Comparison of ENCODE assay signal across 28 cellular contexts in the genomic region with DNA sequence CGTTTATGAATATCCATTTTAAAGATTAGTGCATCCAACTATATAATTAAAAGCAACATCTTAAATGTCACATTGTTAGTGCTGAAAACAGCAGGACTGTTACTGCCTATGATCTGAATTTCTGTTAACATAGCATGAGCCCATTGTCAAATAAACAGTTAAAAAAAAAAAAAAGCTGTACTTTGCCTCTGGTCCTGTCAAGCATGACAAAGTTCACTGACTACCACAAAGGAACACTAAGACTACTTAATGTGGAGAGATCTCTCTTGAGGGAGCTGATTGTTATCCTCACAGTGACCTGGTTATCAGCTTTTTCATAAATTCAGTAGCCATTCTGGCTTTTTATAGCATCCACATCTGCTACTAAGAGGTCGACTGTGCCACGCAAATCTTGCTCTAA.
"Had no signal": no experiment of that assay in that cellular context is flagged by ENCODE, and none has a peak within 500 bp of the region (broad histone marks: within the 10 kb centered on the region; RNA-seq: fewer than 3 reads in every experiment).

No MANE protein-coding gene starts in this region.

- H3K36me3 Mint-ChIP-seq: stimulated activated memory B cell treated with anti-CD40 and anti-IgM and Interleukin-4, amounts not matched to agents 10 μg/mL and 1 μg/mL and 100 μg/mL, for 72 hours had no signal

- H3K9me3 ChIP-seq: neutrophil, pancreas, prostate gland, thyroid gland, upper lobe of left lung, vagina had no signal

- H3K4me2 ChIP-seq: smooth muscle cell had no signal

- H3K4me3 ChIP-seq: pancreas, prostate gland, skin epidermis, smooth muscle cell, spleen, stomach, thoracic aorta, thyroid gland, tibial nerve, upper lobe of left lung, vagina had no signal

- ATAC-seq: naive thymus-derived CD4-positive, alpha-beta T cell; natural killer cell treated with Interleukin-12 subunit alpha and Interleukin-12 subunit beta and Interleukin-15 and Interleukin-18, amount 100 ng/mL, for 72 hours; pancreas; right cardiac atrium; sciatic nerve had no signal

- H3K27ac Mint-ChIP-seq: naive thymus-derived CD4-positive, alpha-beta T cell; natural killer cell treated with Interleukin-12 subunit alpha and Interleukin-12 subunit beta and Interleukin-15 and Interleukin-18, amount 100 ng/mL, for 72 hours; nephron progenitor cell; stimulated activated memory B cell treated with anti-CD40 and anti-IgM and Interleukin-4, amounts not matched to agents 10 μg/mL and 1 μg/mL and 100 μg/mL, for 72 hours; stimulated activated naive CD8-positive, alpha-beta T cell treated with anti-CD3 and anti-CD28 coated beads, Interleukin-15, Interleukin-2, amounts not matched to agents 100 ng/mL and 50 ng/mL, for 24 hours had no signal

- DNase-seq: naive thymus-derived CD4-positive, alpha-beta T cell; nephron progenitor cell; nucleus accumbens; pancreas; right cardiac atrium; spleen; stimulated activated CD4-positive, alpha-beta T cell treated with anti-CD3 and anti-CD28 coated beads, Interleukin-12 subunit alpha, Interleukin-12 subunit beta, amount 100 ng/mL, for 4 hours; stimulated activated CD4-positive, alpha-beta T cell treated with anti-CD3 and anti-CD28 coated beads, Interleukin-1b, Interleukin-23, amount 100 ng/mL, for 48 hours; stimulated activated CD4-positive, alpha-beta T cell treated with anti-CD3 and anti-CD28 coated beads, Interleukin-4, amount 100 ng/mL, for 1 hour; stimulated activated CD4-positive, alpha-beta T cell treated with anti-CD3 and anti-CD28 coated beads, Interleukin-4, amount 100 ng/mL, for 4 hours; stimulated activated CD8-positive, alpha-beta memory T cell treated with anti-CD3 and anti-CD28 coated beads, Interleukin-4, amount 100 ng/mL, for 48 hours; stimulated activated naive CD4-positive, alpha-beta T cell treated with Interleukin-2 at 50 U/mL for 16 hours; stomach; thyroid gland; upper lobe of left lung had no signal

- H3K4me3 Mint-ChIP-seq: naive thymus-derived CD4-positive, alpha-beta T cell; natural killer cell treated with Interleukin-12 subunit alpha and Interleukin-12 subunit beta and Interleukin-15 and Interleukin-18, amount 100 ng/mL, for 72 hours; nephron progenitor cell; neural crest cell; stimulated activated memory B cell treated with anti-CD40 and anti-IgM and Interleukin-4, amounts not matched to agents 10 μg/mL and 1 μg/mL and 100 μg/mL, for 72 hours; stimulated activated naive CD8-positive, alpha-beta T cell treated with anti-CD3 and anti-CD28 coated beads, Interleukin-15, Interleukin-2, amounts not matched to agents 100 ng/mL and 50 ng/mL, for 24 hours had no signal

- H3K27me3 ChIP-seq: neutrophil, pancreas, spleen, stomach, thyroid gland, tibial nerve, upper lobe of left lung, vagina had no signal

- H3K4me1 Mint-ChIP-seq: nephron progenitor cell had no signal

- FAIRE-seq: pancreas, urothelium cell line had no signal

- H3K4me1 ChIP-seq: pancreas, prostate gland, spleen, stomach, thyroid gland, tibial nerve, upper lobe of left lung, vagina had no signal

- H3K9me3 Mint-ChIP-seq: natural killer cell treated with Interleukin-12 subunit alpha and Interleukin-12 subunit beta and Interleukin-15 and Interleukin-18, amount 100 ng/mL, for 72 hours had no signal

- H3K27ac ChIP-seq: neutrophil, pancreas, prostate gland, skin epidermis, spleen, stomach, thoracic aorta, thyroid gland, tibial nerve, upper lobe of left lung, vagina had no signal

- H3K27me3 Mint-ChIP-seq: naive thymus-derived CD4-positive, alpha-beta T cell; stimulated activated memory B cell treated with anti-CD40 and anti-IgM and Interleukin-4, amounts not matched to agents 10 μg/mL and 1 μg/mL and 100 μg/mL, for 72 hours; stimulated activated naive CD8-positive, alpha-beta T cell treated with anti-CD3 and anti-CD28 coated beads, Interleukin-15, Interleukin-2, amounts not matched to agents 100 ng/mL and 50 ng/mL, for 24 hours had no signal

- H3K36me3 ChIP-seq: neutrophil, pancreas, prostate gland, spleen, stomach, thoracic aorta, thyroid gland, tibial nerve, upper lobe of left lung, vagina had no signal
